ENCODE assay signal across 8 cellular contexts in genomic region chr16:84116720-84117481, GRCh38. TPM values are rescaled to one million over a fixed set of nuclear protein-coding genes. Genes with fewer than 3 reads are reported as not detected.
DNase-seq lines count a peak whose midpoint lies in the region; ATAC-seq and TF ChIP-seq lines count a peak whose summit lies in the region.

Gene MBTPS1, minus strand, starts transcription at chr16:84116942. Its CDS starts 15,159 bp downstream, at chr16:84101783.

- intact Hi-C loops in left cardiac atrium (cut with DNase I): no loop called here

- DNase-seq in GM13976 (ENCODE audit: low spot score) (peak; percentile 98), NCI-H146 (lab: John Stamatoyannopoulos, UW) (peak; percentile 95), T-helper 1 cell (peak; percentile 95 to 99 (median 97)), amniotic epithelial cell (ENCODE audit: low read depth) (peak; percentile 95), left cardiac atrium (peak; percentile 99), progenitor cell of endocrine pancreas (ENCODE audit: low spot score, unreplicated experiment) (peak; percentile 97), ureter (ENCODE audit: low spot score) (peak; percentile 98)

- H3K27ac Mint-ChIP-seq in progenitor cell of endocrine pancreas: peak within 1 kb of the TSS; percentile 99

- peaks cover 2% of the 10 kb centered on the region for H3K36me3 Mint-ChIP-seq in progenitor cell of endocrine pancreas (ENCODE audit: insufficient read depth)

- no peaks in the 10 kb centered on the region for H3K27me3 Mint-ChIP-seq in progenitor cell of endocrine pancreas

- H3K9me3 Mint-ChIP-seq in progenitor cell of endocrine pancreas (ENCODE audit: low read depth): no peaks in the 10 kb centered on the region

- ATAC-seq in HG02870 (IDR thresholded peaks at IDR 0.05; ENCODE audit: unreplicated experiment): peak; percentile 82
- peak; percentile 99 for ATAC-seq in left cardiac atrium

- peaks cover 6% of the 10 kb centered on the region for H3K4me1 Mint-ChIP-seq in progenitor cell of endocrine pancreas (ENCODE audit: low read depth)

- peak within 1 kb of the TSS; percentile 89 for H3K4me3 Mint-ChIP-seq in progenitor cell of endocrine pancreas (ENCODE audit: low read depth)

- TF ChIP-seq CTCF in GM13976 (IDR thresholded peaks at IDR 0.05; ENCODE audit: borderline replicate concordance, control extremely low read depth, extremely low read depth, insufficient read depth, missing control alignments): no peak
- TF ChIP-seq CTCF in progenitor cell of endocrine pancreas (IDR thresholded peaks at IDR 0.05; ENCODE audit: unreplicated experiment): no peak

- in situ Hi-C loops in GM13976 (cut with MboI; ENCODE audit: low sequenced_read_pairs, unreplicated experiment): no loop called here

RNA-seq across cellular contexts. Expression of gene MBTPS1, which starts in this region (rescaled TPM):
- total RNA-seq in left cardiac atrium: 10 to 100 TPM; 71.5 to 93.6 TPM
- total RNA-seq in progenitor cell of endocrine pancreas: 94.7 and 98.9 TPM in 2 replicates
- total RNA-seq in ureter: 103 TPM

Comparison
In these comparisons a context has a peak if more than half of its experiments do, and no peak if none do; other contexts are left out.
1. Peak in every context shown above with its lines: DNase-seq and ATAC-seq.